ENCODE assay signal across 14 cellular contexts in the genomic region with DNA sequence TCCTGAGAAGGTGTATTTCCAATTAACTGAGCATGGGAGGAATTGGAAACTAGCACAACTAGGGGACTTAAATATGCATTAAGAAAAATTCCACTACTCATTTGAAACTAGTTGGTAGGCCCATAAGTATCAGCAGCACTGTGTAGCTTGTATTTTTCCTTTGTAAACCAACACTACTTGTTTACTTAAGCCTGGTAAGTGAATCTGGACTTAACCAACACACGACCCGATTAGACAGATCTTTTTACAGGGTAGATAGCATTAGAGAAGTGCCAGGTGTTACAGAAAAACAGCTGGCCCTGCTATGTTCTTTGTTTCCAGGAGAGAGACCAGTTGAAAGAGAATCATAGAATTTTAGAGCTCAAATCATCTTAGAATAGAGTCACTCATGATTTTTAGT.
DNase-seq lines count a peak whose midpoint lies in the region; ATAC-seq and TF ChIP-seq lines count a peak whose summit lies in the region.
"Had no signal": no experiment of that assay in that cellular context is flagged by ENCODE, and none has a peak within 500 bp of the region (broad histone marks: within the 10 kb centered on the region; RNA-seq: fewer than 3 reads in every experiment).

No MANE protein-coding gene starts in this region.

- H2AFZ ChIP-seq in neural progenitor cell (replicated peaks), result no peak overlapping the region

- in situ Hi-C loops in HAP-1 (cut with MboI; ENCODE audit: low sequenced_read_pairs), result no loop called here

- H3F3A ChIP-seq in neural progenitor cell (ENCODE audit: low read depth), result peaks cover 50% of the 10 kb centered on the region

- peaks cover 2% of the 10 kb centered on the region for H3K4me1 Mint-ChIP-seq in neural progenitor cell

- H3K36me3 Mint-ChIP-seq in neural progenitor cell, result no peaks in the 10 kb centered on the region

- DNase-seq in COLO668 (lab: John Stamatoyannopoulos, UW; ENCODE audit: unreplicated experiment) (peak; percentile 34), body of pancreas (peak in 1 of 4 donors; percentile 43), neural progenitor cell (ENCODE audit: low spot score) (peak; percentile 24), hippocampal formation (lab: John Stamatoyannopoulos, UW) (no peak), HAP-1 (ENCODE audit: low spot score in 2 of 2) (no peak)
- DNase-seq: DMS 273 treated with DMSO at 0.1 percent for 48 hours, MV-4-11, NCI-H1694, T-helper 1 cell had no signal

- H3K27ac Mint-ChIP-seq in neural progenitor cell, result no peak overlapping the region

- H3K27me3 ChIP-seq in body of pancreas (no peaks in the 10 kb centered on the region), neural progenitor cell (no peaks in the 10 kb centered on the region), HAP-1 (ENCODE audit: low read depth) (no peaks in the 10 kb centered on the region; the same call in 1 of the 2 replicates)

- H3K4me3 ChIP-seq in body of pancreas, result no peak overlapping the region
- peak overlapping the region; percentile 17 for H3K4me3 ChIP-seq in neural progenitor cell
- no peak overlapping the region for H3K4me3 ChIP-seq in HAP-1
- H3K4me3 ChIP-seq: SK-N-MC had no signal

- H4K20me1 ChIP-seq in neural progenitor cell (ENCODE audit: low read depth), result no peaks in the 10 kb centered on the region

- H3K9me3 ChIP-seq in body of pancreas (no peaks in the 10 kb centered on the region), neural progenitor cell (ENCODE audit: low read depth) (no peaks in the 10 kb centered on the region), HAP-1 (no peaks in the 10 kb centered on the region)

- H3K4me1 ChIP-seq in body of pancreas (peaks cover 50% of the 10 kb centered on the region), neural progenitor cell (peaks cover 59% of the 10 kb centered on the region), HAP-1 (no peaks in the 10 kb centered on the region)

- H3K36me3 ChIP-seq in body of pancreas (replicated peaks in 1 of 2; ENCODE audit: insufficient read depth in 1 of 2, low read depth in 2 of 2) (no peaks in the 10 kb centered on the region), neural progenitor cell (no peaks in the 10 kb centered on the region), HAP-1 (replicated peaks) (no peaks in the 10 kb centered on the region)

- no peaks in the 10 kb centered on the region for H3K27me3 Mint-ChIP-seq in neural progenitor cell (ENCODE audit: insufficient read depth, low read depth)

- intact Hi-C loops in body of pancreas (cut with DNase I), result no loop called here

- 18 to 19% methylated on average over 2 of the region's 2 CpGs for WGBS in body of pancreas, 2 donors

- peak overlapping the region; percentile 66 for H3K4me2 ChIP-seq in neural progenitor cell

- no peak for TF ChIP-seq POLR2A in body of pancreas (IDR thresholded peaks at IDR 0.05)

- ATAC-seq in body of pancreas (no peak), HG03159 (IDR thresholded peaks at IDR 0.05; ENCODE audit: unreplicated experiment) (no peak)
- ATAC-seq: Panc1, Right ventricle myocardium inferior had no signal

- no peak overlapping the region for H3K9ac ChIP-seq in neural progenitor cell

- H3K4me3 Mint-ChIP-seq in neural progenitor cell, result no peak overlapping the region

- TF ChIP-seq CTCF in C4-2B (conservative IDR thresholded peaks at IDR 0.05), result no peak
- TF ChIP-seq CTCF in body of pancreas (IDR thresholded peaks at IDR 0.05), result no peak
- TF ChIP-seq CTCF in neural progenitor cell (IDR thresholded peaks at IDR 0.05), result no peak

- H3K79me2 ChIP-seq in neural progenitor cell (ENCODE audit: low read depth), result no peaks in the 10 kb centered on the region

- peak overlapping the region; percentile 75 for H3K27ac ChIP-seq in C4-2B
- peak overlapping the region; percentile 41 to 85 (median 84) for H3K27ac ChIP-seq in body of pancreas
- peak overlapping the region; percentile 72 for H3K27ac ChIP-seq in neural progenitor cell
- H3K27ac ChIP-seq: SK-N-MC had no signal

- no peaks in the 10 kb centered on the region for H3K9me3 Mint-ChIP-seq in neural progenitor cell

Comparison
In these comparisons a context has a peak if more than half of its experiments do, and no peak if none do; other contexts are left out.
1. DNase-seq: peak in COLO668 (single experiment) and neural progenitor cell (single experiment); none in hippocampal formation (0 of 2) and HAP-1 (0 of 2).
2. Peak in every context shown above with its lines, with median percentiles within 50 percentile points of each other: H3K27ac ChIP-seq.